ENCODE assay signal across 21 cellular contexts in the genomic region with DNA sequence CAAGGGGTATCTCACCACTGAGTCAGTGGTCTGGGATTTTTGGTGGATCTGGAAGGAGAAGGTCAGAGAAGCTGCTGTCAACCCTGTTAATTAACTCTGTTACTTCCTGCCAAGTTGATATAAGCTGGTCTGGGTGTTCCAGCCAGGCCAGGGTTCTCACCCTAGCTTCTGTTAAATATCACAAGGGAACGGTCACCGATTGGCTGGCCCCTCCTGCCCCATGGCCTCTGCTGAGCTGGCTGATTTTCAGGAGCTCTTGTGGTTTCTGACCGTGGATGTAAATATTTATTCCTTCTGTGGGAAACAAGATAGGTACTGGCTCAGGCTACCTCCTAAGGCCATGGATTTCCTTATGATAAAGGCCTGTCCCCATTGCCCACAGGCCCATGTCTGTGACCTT. TPM values are rescaled to one million over a fixed set of nuclear protein-coding genes. Genes with fewer than 3 reads are reported as not detected.
DNase-seq lines count a peak whose midpoint lies in the region; ATAC-seq and TF ChIP-seq lines count a peak whose summit lies in the region.
"Had no signal": no experiment of that assay in that cellular context is flagged by ENCODE, and none has a peak within 500 bp of the region (broad histone marks: within the 10 kb centered on the region; RNA-seq: fewer than 3 reads in every experiment).

No MANE protein-coding gene starts in this region.

- no peak overlapping the region for H3K4me3 Mint-ChIP-seq in central memory CD8-positive, alpha-beta T cell
- H3K4me3 Mint-ChIP-seq in nephron progenitor cell, result no peak overlapping the region
- H3K4me3 Mint-ChIP-seq: activated naive CD8-positive, alpha-beta T cell treated with anti-CD3 and anti-CD28 coated beads, Interleukin-2, amount 50 U/mL, for 24 hours; CD4-positive, alpha-beta T cell; endodermal cell had no signal

- no peak for TF ChIP-seq CTCF in nephron progenitor cell (IDR thresholded peaks at IDR 0.05)

- peaks cover 38% of the 10 kb centered on the region for H3K27me3 Mint-ChIP-seq in central memory CD8-positive, alpha-beta T cell
- peaks cover 18% of the 10 kb centered on the region for H3K27me3 Mint-ChIP-seq in nephron progenitor cell (ENCODE audit: low read depth, poor library complexity)

- ATAC-seq in central memory CD8-positive, alpha-beta T cell (replicated peaks; ENCODE audit: extremely low read depth, poor library complexity, severe bottlenecking), result no peak
- ATAC-seq: activated naive CD8-positive, alpha-beta T cell treated with anti-CD3 and anti-CD28 coated beads, Interleukin-2, amount 50 U/mL, for 24 hours; left colon had no signal

- no peaks in the 10 kb centered on the region for H3K9me3 Mint-ChIP-seq in central memory CD8-positive, alpha-beta T cell
- H3K9me3 Mint-ChIP-seq in nephron progenitor cell, result peaks cover 29% of the 10 kb centered on the region
- H3K9me3 Mint-ChIP-seq: activated naive CD8-positive, alpha-beta T cell treated with anti-CD3 and anti-CD28 coated beads, Interleukin-2, amount 50 U/mL, for 24 hours; CD4-positive, alpha-beta T cell had no signal

- H3K36me3 Mint-ChIP-seq in central memory CD8-positive, alpha-beta T cell (ENCODE audit: insufficient read depth), result no peaks in the 10 kb centered on the region
- H3K36me3 Mint-ChIP-seq in nephron progenitor cell (ENCODE audit: low read depth), result peaks cover 18% of the 10 kb centered on the region

- peaks cover 21% of the 10 kb centered on the region for H3K4me1 Mint-ChIP-seq in central memory CD8-positive, alpha-beta T cell
- peaks cover 41% of the 10 kb centered on the region for H3K4me1 Mint-ChIP-seq in nephron progenitor cell

- peak overlapping the region; percentile 88 for H3K27ac Mint-ChIP-seq in central memory CD8-positive, alpha-beta T cell (ENCODE audit: low read depth)
- peak overlapping the region; percentile 66 for H3K27ac Mint-ChIP-seq in nephron progenitor cell
- H3K27ac Mint-ChIP-seq: activated naive CD8-positive, alpha-beta T cell treated with anti-CD3 and anti-CD28 coated beads, Interleukin-2, amount 50 U/mL, for 24 hours; CD4-positive, alpha-beta T cell; endodermal cell had no signal

- DNase-seq in H4 (ENCODE audit: low spot score), result peak; percentile 72
- DNase-seq in central memory CD8-positive, alpha-beta T cell (ENCODE audit: low spot score in 2 of 2), result no peak
- no peak for DNase-seq in nephron progenitor cell
- no peak for DNase-seq in NCI-H2107 treated with DMSO at 0.1 percent for 48 hours (lab: John Stamatoyannopoulos, UW; ENCODE audit: unreplicated experiment)
- DNase-seq in DMS 273 (lab: John Stamatoyannopoulos, UW; ENCODE audit: unreplicated experiment), result no peak
- no peak for DNase-seq in NCI-H1105 treated with DMSO at 0.1 percent for 48 hours (lab: John Stamatoyannopoulos, UW)
- DNase-seq: activated CD4-positive, alpha-beta T cell treated with anti-CD3 and anti-CD28 coated beads for 4 hours; activated effector memory CD4-positive, alpha-beta T cell treated with anti-CD3 and anti-CD28 coated beads, Interleukin-2, amount 50 U/mL, for 16 hours; activated naive CD8-positive, alpha-beta T cell treated with anti-CD3 and anti-CD28 coated beads, Interleukin-2, amount 50 U/mL, for 24 hours; brain microvascular endothelial cell; CD4-positive, alpha-beta T cell; colonic mucosa; DMS153; left colon; MV-4-11; NCI-H187; NCI-H82; SHP77; stimulated activated CD4-positive, alpha-beta T cell treated with anti-CD3 and anti-CD28 coated beads, Interleukin-2, amount 100 ng/mL, for 48 hours; trophoblast cell had no signal

RNA-seq across cellular contexts. Expression of gene ADAMTS13, which starts 1.0 kb away (rescaled TPM):
- total RNA-seq in H4 (2014; rRNA removed; shearing (Covaris generic)), result 0.06 and 0.12 TPM in 2 replicates

RNA-seq across cellular contexts. Expression of gene REXO4, which starts 5.4 kb away (rescaled TPM):
- total RNA-seq in H4 (2014; rRNA removed; shearing (Covaris generic)), result 11.5 and 15.8 TPM in 2 replicates

RNA-seq across cellular contexts. Expression of gene CACFD1, which starts 36.6 kb away (rescaled TPM):
- total RNA-seq in H4 (2014; rRNA removed; shearing (Covaris generic)), result 2.5 TPM in 2 replicates

RNA-seq across cellular contexts. Expression of gene STKLD1, which starts 47.0 kb away (rescaled TPM):
- 0.62 and 1.0 TPM in 2 replicates for total RNA-seq in H4 (2014; rRNA removed; shearing (Covaris generic))

RNA-seq across cellular contexts. Expression of gene SURF4, which starts 47.4 kb away (rescaled TPM):
- 220 and 254 TPM in 2 replicates for total RNA-seq in H4 (2014; rRNA removed; shearing (Covaris generic))
